Comparison of ENCODE assay signal across 9 cellular contexts in genomic region chr15:74787251-74788041, GRCh38. TPM values are rescaled to one million over a fixed set of nuclear protein-coding genes. Genes with fewer than 3 reads are reported as not detected.
A peak's percentile ranks its signal among the peaks of the same experiment; 100 is the strongest.
DNase-seq lines count a peak whose midpoint lies in the region; ATAC-seq lines count a peak whose summit lies in the region.
"Had no signal": no experiment of that assay in that cellular context is flagged by ENCODE, and none has a peak within 500 bp of the region (broad histone marks: within the 10 kb centered on the region; RNA-seq: fewer than 3 reads in every experiment).

No MANE protein-coding gene starts in this region.

- CTCF ChIA-PET in CD8-positive, alpha-beta memory T cell (lab: Charles Lee): interaction anchor here (0.5 to 15.8 kb wide), 29 partner anchors 11 to 413 kb away, joined by 3 to 1086 read pairs (median 4); partner anchors contain the start of genes CPLX3, CSK, FAM219B and RPP25

- peak overlapping the region; percentile 80 for H3K4me3 ChIP-seq in CD8-positive, alpha-beta memory T cell (ENCODE audit: low read length)

- peak; percentile 31 for ATAC-seq in GM19468 (IDR thresholded peaks at IDR 0.05; ENCODE audit: extremely low read depth, unreplicated experiment)

- H3K4me1 Mint-ChIP-seq in CD8-positive, alpha-beta memory T cell: peaks cover 77 to 89% (median 84%) of the 10 kb centered on the region in 3 donors

- H3K9me3 ChIP-seq in CD8-positive, alpha-beta memory T cell (ENCODE audit: low read length): no peaks in the 10 kb centered on the region

- peaks cover 0 to 43% (median 10%) of the 10 kb centered on the region in 3 donors for H3K36me3 Mint-ChIP-seq in CD8-positive, alpha-beta memory T cell

- peaks cover 0 to 7% of the 10 kb centered on the region in 2 donors for H3K27me3 Mint-ChIP-seq in CD8-positive, alpha-beta memory T cell

- H3K27ac Mint-ChIP-seq in CD8-positive, alpha-beta memory T cell: peak overlapping the region; percentile 92 to 99 (median 98)

- H3K27ac ChIP-seq in CD8-positive, alpha-beta memory T cell (ENCODE audit: low read depth, low read length): peak overlapping the region; percentile 69
- peak overlapping the region; percentile 15 for H3K27ac ChIP-seq in angular gyrus (ENCODE audit: low read depth, low read length)

- H3K4me3 Mint-ChIP-seq in CD8-positive, alpha-beta memory T cell: peak overlapping the region; percentile 85 to 97 (median 91)

- peaks cover 8% of the 10 kb centered on the region for H3K36me3 ChIP-seq in CD8-positive, alpha-beta memory T cell (ENCODE audit: insufficient read depth, low read length)

- peaks cover 75% of the 10 kb centered on the region for H3K4me1 ChIP-seq in CD8-positive, alpha-beta memory T cell (ENCODE audit: insufficient read depth, low read length)

- no peaks in the 10 kb centered on the region for H3K27me3 ChIP-seq in CD8-positive, alpha-beta memory T cell (ENCODE audit: insufficient read depth, low read length, poor library complexity, severe bottlenecking)

- DNase-seq in CD8-positive, alpha-beta memory T cell: peak; percentile 88 to 99 (median 96)
- peak; percentile 80 for DNase-seq in HT-29 (ENCODE audit: low spot score)
- peak; percentile 67 to 98 (median 90) for DNase-seq in T-helper 2 cell
- peak; percentile 88 for DNase-seq in hepatic stellate cell (ENCODE audit: low spot score)
- DNase-seq in stimulated activated CD4-positive, alpha-beta T cell treated with anti-CD3 and anti-CD28 coated beads, Interleukin-15, amount 100 ng/mL, for 24 hours: peak; percentile 96
- DNase-seq in LoVo (ENCODE audit: low spot score): no peak

- no peaks in the 10 kb centered on the region for H3K9me3 Mint-ChIP-seq in CD8-positive, alpha-beta memory T cell

- POLR2A ChIA-PET in CD8-positive, alpha-beta memory T cell (lab: Charles Lee): interaction anchor here (1.0 to 3.9 kb wide), 11 partner anchors 8 to 664 kb away, joined by 3 to 31 read pairs (median 8); partner anchors contain the start of genes COX5A, SIN3A and UBL7

RNA-seq across cellular contexts. Expression of gene CSK, which starts 5.6 kb away (rescaled TPM):
- total RNA-seq in CD8-positive, alpha-beta memory T cell: 100 to 1,000 TPM; 288 to 294 TPM
- polyA plus RNA-seq in CD8-positive, alpha-beta memory T cell: 154 TPM
- 54.7 and 60.2 TPM in 2 replicates for total RNA-seq in HT-29 (2014; rRNA removed; shearing (Covaris generic))

RNA-seq across cellular contexts. Expression of gene LMAN1L, which starts 25.2 kb away (rescaled TPM):
- under 1 TPM in 1 of 2 experiments, not detected in 1; 0.27 TPM for total RNA-seq in CD8-positive, alpha-beta memory T cell
- polyA plus RNA-seq in CD8-positive, alpha-beta memory T cell: not detected
- not detected in 2 replicates for total RNA-seq in HT-29 (2014; rRNA removed; shearing (Covaris generic))
- total RNA-seq: dermis microvascular lymphatic vessel endothelial cell had no signal

RNA-seq across cellular contexts. Expression of gene CYP1A2, which starts 38.8 kb away (rescaled TPM):
- total RNA-seq in CD8-positive, alpha-beta memory T cell: not detected
- polyA plus RNA-seq in CD8-positive, alpha-beta memory T cell: not detected
- not detected in 2 replicates for total RNA-seq in HT-29 (2014; rRNA removed; shearing (Covaris generic))

RNA-seq across cellular contexts. Expression of gene CPLX3, which starts 39.0 kb away (rescaled TPM):
- total RNA-seq in CD8-positive, alpha-beta memory T cell: not detected
- not detected for polyA plus RNA-seq in CD8-positive, alpha-beta memory T cell
- total RNA-seq in HT-29 (2014; rRNA removed; shearing (Covaris generic)): 0.13 and 0.25 TPM in 2 replicates
- total RNA-seq: dermis microvascular lymphatic vessel endothelial cell had no signal

RNA-seq across cellular contexts. Expression of gene ULK3, which starts 55.5 kb away (rescaled TPM):
- 10 to 100 TPM; 53.9 to 60.1 TPM for total RNA-seq in CD8-positive, alpha-beta memory T cell
- polyA plus RNA-seq in CD8-positive, alpha-beta memory T cell: 43.1 TPM
- total RNA-seq in HT-29 (2014; rRNA removed; shearing (Covaris generic)): 96.4 and 97.0 TPM in 2 replicates
